In the genomic region with DNA sequence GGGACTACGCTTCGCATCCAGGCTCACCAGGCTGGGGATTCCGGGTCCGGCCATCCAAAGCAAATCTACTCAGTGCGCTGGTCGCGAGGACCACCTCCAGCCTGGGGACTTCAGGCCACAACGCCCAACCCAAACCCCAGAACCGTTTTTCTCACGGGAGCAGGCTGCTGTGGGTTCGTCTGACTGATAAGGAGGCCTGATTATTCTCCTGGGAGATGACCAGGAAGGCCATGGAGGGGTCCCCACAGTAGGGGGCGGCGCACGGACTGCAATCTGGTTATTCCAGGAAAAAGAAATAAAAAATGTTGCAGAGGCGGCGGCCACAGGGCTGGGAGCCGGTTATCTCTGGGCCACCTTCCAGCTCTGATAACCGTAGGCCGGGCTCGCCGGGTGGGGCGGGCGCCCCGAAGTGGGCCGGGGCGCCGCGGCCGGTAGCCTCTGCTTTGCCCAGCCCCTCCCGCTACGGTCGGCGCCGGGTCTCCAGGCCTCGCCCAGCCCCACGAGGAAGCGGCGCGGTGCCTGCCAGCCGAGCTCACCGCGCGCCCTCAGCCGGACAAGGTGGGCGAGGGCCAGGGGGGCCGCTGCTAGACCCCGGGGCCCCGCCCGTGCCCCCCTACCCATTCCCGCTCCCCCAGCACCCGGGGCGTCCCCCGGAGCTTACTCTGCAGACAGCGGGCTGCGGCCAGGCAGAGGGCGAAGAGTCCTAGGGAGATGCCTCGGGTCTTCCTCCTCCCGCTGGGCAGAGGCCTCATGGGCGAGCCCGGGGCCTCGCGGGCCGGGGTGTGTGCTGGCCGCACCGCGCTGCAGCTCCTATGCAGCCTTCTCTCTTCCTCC, we compare ENCODE assay signal across 1 cellular context.
TF ChIP-seq lines count a peak whose summit lies in the region.

No MANE protein-coding gene starts in this region.

TF ChIP-seq in H1, 55 proteins besides CTCF, POLR2A, EP300 and RAD21:
- TF ChIP-seq, protein P1, sequence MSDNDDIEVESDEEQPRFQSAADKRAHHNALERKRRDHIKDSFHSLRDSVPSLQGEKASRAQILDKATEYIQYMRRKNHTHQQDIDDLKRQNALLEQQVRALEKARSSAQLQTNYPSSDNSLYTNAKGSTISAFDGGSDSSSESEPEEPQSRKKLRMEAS (IDR thresholded peaks at IDR 0.05): peak; percentile 45; the same call in 1 of the 2 replicates
- TF ChIP-seq KDM1A (IDR thresholded peaks at IDR 0.05; ENCODE audit: borderline replicate concordance, low read length) (no peak), SP4 (IDR thresholded peaks at IDR 0.05; ENCODE audit: low read length) (no peak), SP1 (IDR thresholded peaks at IDR 0.05; ENCODE audit: low read depth, low read length) (no peak), RFX5 (IDR thresholded peaks at IDR 0.05; ENCODE audit: borderline replicate concordance, low read depth, low read length) (no peak), NRF1 (IDR thresholded peaks at IDR 0.05; ENCODE audit: low read depth, low read length) (no peak), KDM4A (IDR thresholded peaks at IDR 0.05; ENCODE audit: low read depth, low read length, severe bottlenecking) (peak; percentile 36), CBX5 (IDR thresholded peaks at IDR 0.05; ENCODE audit: low read depth, low read length) (no peak), TEAD4 (IDR thresholded peaks at IDR 0.05; ENCODE audit: low read depth, low read length) (no peak), TAF7 (optimal IDR thresholded peaks at IDR 0.05; ENCODE audit: borderline replicate concordance, low read depth, low read length) (no peak)
- TF ChIP-seq, protein P2, sequence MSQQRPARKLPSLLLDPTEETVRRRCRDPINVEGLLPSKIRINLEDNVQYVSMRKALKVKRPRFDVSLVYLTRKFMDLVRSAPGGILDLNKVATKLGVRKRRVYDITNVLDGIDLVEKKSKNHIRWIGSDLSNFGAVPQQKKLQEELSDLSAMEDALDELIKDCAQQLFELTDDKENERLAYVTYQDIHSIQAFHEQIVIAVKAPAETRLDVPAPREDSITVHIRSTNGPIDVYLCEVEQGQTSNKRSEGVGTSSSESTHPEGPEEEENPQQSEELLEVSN (IDR thresholded peaks at IDR 0.05): peak; percentile 60
- TF ChIP-seq, protein P3, sequence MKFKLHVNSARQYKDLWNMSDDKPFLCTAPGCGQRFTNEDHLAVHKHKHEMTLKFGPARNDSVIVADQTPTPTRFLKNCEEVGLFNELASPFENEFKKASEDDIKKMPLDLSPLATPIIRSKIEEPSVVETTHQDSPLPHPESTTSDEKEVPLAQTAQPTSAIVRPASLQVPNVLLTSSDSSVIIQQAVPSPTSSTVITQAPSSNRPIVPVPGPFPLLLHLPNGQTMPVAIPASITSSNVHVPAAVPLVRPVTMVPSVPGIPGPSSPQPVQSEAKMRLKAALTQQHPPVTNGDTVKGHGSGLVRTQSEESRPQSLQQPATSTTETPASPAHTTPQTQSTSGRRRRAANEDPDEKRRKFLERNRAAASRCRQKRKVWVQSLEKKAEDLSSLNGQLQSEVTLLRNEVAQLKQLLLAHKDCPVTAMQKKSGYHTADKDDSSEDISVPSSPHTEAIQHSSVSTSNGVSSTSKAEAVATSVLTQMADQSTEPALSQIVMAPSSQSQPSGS (IDR thresholded peaks at IDR 0.05; ENCODE audit: low read length): no peak
